In genomic region chr6:108558372-108559096, GRCh38 we compare ENCODE assay signal across 8 cellular contexts. TPM values are rescaled to one million over a fixed set of nuclear protein-coding genes. Genes with fewer than 3 reads are reported as not detected.
DNase-seq lines count a peak whose midpoint lies in the region; TF ChIP-seq lines count a peak whose summit lies in the region.

No MANE protein-coding gene starts in this region.

- H3K18ac ChIP-seq in H9 (ENCODE audit: insufficient read length, low read depth, low read length): no peak overlapping the region

- peaks cover 19% of the 10 kb centered on the region for H3F3A ChIP-seq in DOHH2 (ENCODE audit: control insufficient read depth, insufficient read depth)

- H3K14ac ChIP-seq in H9 (ENCODE audit: insufficient read depth, low read length): peak overlapping the region; percentile 93

- no peak overlapping the region for H4K91ac ChIP-seq in H9 (ENCODE audit: insufficient read length, low read depth, low read length)

- no peak overlapping the region for H4K8ac ChIP-seq in H9 (replicated peaks; ENCODE audit: insufficient read length, low read depth, low read length)

- no peak overlapping the region for H2BK15ac ChIP-seq in H9 (ENCODE audit: low read depth, low read length)

- WGBS in H9 (ENCODE audit: extremely low coverage, insufficient read length, low lambda C conversion rate): no CpG with 5 or more reads among the region's 58 CpGs

- H4K5ac ChIP-seq in H9 (ENCODE audit: insufficient read length, low read depth, low read length): no peak overlapping the region

- H3K4me1 Mint-ChIP-seq in H9 (peaks cover 25 to 26% of the 10 kb centered on the region in 2 experiments), nephron (peaks cover 26% of the 10 kb centered on the region)

- H3K4me3 Mint-ChIP-seq in H9 (peak overlapping the region; percentile 80 to 91), nephron (peak overlapping the region; percentile 91 to 100 (median 95))

- H3K36me3 ChIP-seq in DOHH2 (ENCODE audit: control insufficient read depth, low read length) (peaks cover 14% of the 10 kb centered on the region), MG63 (peaks cover 13% of the 10 kb centered on the region; the same call in 1 of the 2 replicates)

- no peaks in the 10 kb centered on the region for H3K9me2 ChIP-seq in DOHH2 (replicated peaks; ENCODE audit: control insufficient read depth, low read length)

- no peak overlapping the region for H3K56ac ChIP-seq in H9 (ENCODE audit: insufficient read length, low read depth, low read length)

- H3K4me2 ChIP-seq in DOHH2 (ENCODE audit: low read length) (peak overlapping the region; percentile 96), H9 (ENCODE audit: insufficient read depth, insufficient read length, low read length) (peak overlapping the region; percentile 92)

- H2BK5ac ChIP-seq in H9 (ENCODE audit: insufficient read length, low read length): no peak overlapping the region

- peak overlapping the region; percentile 88 for H3K27ac ChIP-seq in DOHH2 (ENCODE audit: low read depth, low read length)
- H3K27ac ChIP-seq in H9 (ENCODE audit: insufficient read length, low read depth, low read length): peak overlapping the region; percentile 40

- H3K4ac ChIP-seq in H9 (ENCODE audit: low read depth, low read length): no peak overlapping the region

- peaks cover 24% of the 10 kb centered on the region for H3K23me2 ChIP-seq in H9 (ENCODE audit: insufficient read length, low read depth, low read length, poor library complexity, severe bottlenecking)

- peak overlapping the region; percentile 98 for H3K4me3 ChIP-seq in DOHH2 (ENCODE audit: low read length)
- peak overlapping the region; percentile 93 for H3K4me3 ChIP-seq in MG63
- peak overlapping the region; percentile 87 for H3K4me3 ChIP-seq in fibroblast of the aortic adventitia (ENCODE audit: low read depth, low read length)

- H3K27me3 Mint-ChIP-seq in H9 (ENCODE audit: low read depth): peaks cover 56% of the 10 kb centered on the region
- peaks cover 5% of the 10 kb centered on the region for H3K27me3 Mint-ChIP-seq in nephron (ENCODE audit: low read depth)

- H3K27me3 ChIP-seq in DOHH2 (ENCODE audit: control insufficient read depth, low read length) (no peaks in the 10 kb centered on the region), H9 (ENCODE audit: insufficient read depth, low read length) (peaks cover 3% of the 10 kb centered on the region; the same call in 1 of the 2 replicates), MG63 (no peaks in the 10 kb centered on the region)

- no peak overlapping the region for H2BK12ac ChIP-seq in H9 (ENCODE audit: insufficient read length, low read depth, low read length)

- H4K20me1 ChIP-seq in DOHH2 (ENCODE audit: control insufficient read depth, insufficient read depth, low read depth, low read length) (peaks cover 13% of the 10 kb centered on the region), H9 (ENCODE audit: control insufficient read depth, insufficient read depth, insufficient read length) (peaks cover 2% of the 10 kb centered on the region)

- TF ChIP-seq CTCF in DOHH2 (IDR thresholded peaks at IDR 0.05; ENCODE audit: low read depth, low read length, poor library complexity, severe bottlenecking) (no peak), H9 (conservative IDR thresholded peaks at IDR 0.05) (no peak), fibroblast of the aortic adventitia (IDR thresholded peaks at IDR 0.05; ENCODE audit: insufficient read depth, low read length) (no peak), nephron (IDR thresholded peaks at IDR 0.05; ENCODE audit: unreplicated experiment in 3 of 3) (no peak)

- H3K27ac Mint-ChIP-seq in H9: peak overlapping the region; percentile 83 to 98 (median 98); a peak in 6 of 7 replicates
- peak overlapping the region; percentile 91 to 99 (median 98) for H3K27ac Mint-ChIP-seq in nephron

- H3T11ph ChIP-seq in H9 (ENCODE audit: low read length): no peak overlapping the region

- DNase-seq in H9: peak; percentile 98
- peak; percentile 98 for DNase-seq in MG63
- peak; percentile 95 to 97 for DNase-seq in SHP77 (lab: John Stamatoyannopoulos, UW)
- DNase-seq in activated gamma-delta T cell (lab: John Stamatoyannopoulos, UW): peak; percentile 95
- peak; percentile 99 for DNase-seq in fibroblast of the aortic adventitia (ENCODE audit: low read depth)
- DNase-seq in stimulated activated naive CD4-positive, alpha-beta T cell treated with Interleukin-2 at 50 U/mL for 16 hours (lab: John Stamatoyannopoulos, UW): peak; percentile 96

- H3K9ac ChIP-seq in H9 (ENCODE audit: extremely low read depth, insufficient read length, low read length): peak overlapping the region; percentile 77

- H3K9me3 ChIP-seq in DOHH2 (ENCODE audit: control insufficient read depth, insufficient read depth, low read length): no peaks in the 10 kb centered on the region
- no peaks in the 10 kb centered on the region for H3K9me3 ChIP-seq in H9 (ENCODE audit: control insufficient read depth, low read depth, low read length)
- H3K9me3 ChIP-seq in MG63: no peaks in the 10 kb centered on the region

- H3K36me3 Mint-ChIP-seq in H9 (ENCODE audit: insufficient read depth in 1 of 3, low read depth in 3 of 3) (peaks cover 0 to 3% (median 0%) of the 10 kb centered on the region in 3 experiments; a peak in 1 of 7 replicates), nephron (ENCODE audit: low read depth) (peaks cover 4% of the 10 kb centered on the region)

- H3K9me3 Mint-ChIP-seq in H9: peaks cover 0 to 2% of the 10 kb centered on the region in 2 experiments; a peak in 3 of 5 replicates
- H3K9me3 Mint-ChIP-seq in nephron: no peaks in the 10 kb centered on the region

- H2BK20ac ChIP-seq in H9 (ENCODE audit: low read depth, low read length, poor library complexity, severe bottlenecking): no peak overlapping the region

- no peak overlapping the region for H2AFZ ChIP-seq in H9 (ENCODE audit: low read length)

- no peaks in the 10 kb centered on the region for H3K79me1 ChIP-seq in H9 (ENCODE audit: insufficient read depth, low read depth, low read length, poor library complexity, severe bottlenecking)

- peaks cover 27% of the 10 kb centered on the region for H3K4me1 ChIP-seq in DOHH2 (ENCODE audit: control insufficient read depth, low read length)
- H3K4me1 ChIP-seq in H9 (ENCODE audit: insufficient read depth, low read length): no peaks in the 10 kb centered on the region

- no peak overlapping the region for H2AK5ac ChIP-seq in H9 (ENCODE audit: insufficient read length, low read length)

- no peak overlapping the region for H2BK120ac ChIP-seq in H9 (ENCODE audit: low read depth, low read length, poor library complexity, severe bottlenecking)

- H3K23ac ChIP-seq in H9 (ENCODE audit: insufficient read length, low read depth, low read length): no peak overlapping the region

- H3K79me2 ChIP-seq in DOHH2 (ENCODE audit: control insufficient read depth, low read length) (peaks cover 17% of the 10 kb centered on the region), H9 (ENCODE audit: insufficient read depth, low read length) (no peaks in the 10 kb centered on the region; the same call in 1 of the 2 replicates)

RNA-seq across cellular contexts. Expression of gene FOXO3, which starts 2.2 kb away (rescaled TPM):
- total RNA-seq in H9 (2021) (21.7 and 22.1 TPM in 2 replicates), fibroblast of the aortic adventitia (ENCODE audit: low replicate concordance) (49.3 and 54.5 TPM in 2 replicates)
- 14.9 TPM in 2 replicates for total RNA-seq in MG63 (2014; rRNA removed; shearing (Covaris generic); ENCODE audit: low replicate concordance)

Comparison
In these comparisons a context has a peak if more than half of its experiments do, and no peak if none do; other contexts are left out.
1. Peak in every context shown above with its lines: DNase-seq, H3K4me3 ChIP-seq and H3K27ac ChIP-seq.